Comparison of ENCODE assay signal across 9 cellular contexts in genomic region chr2:190119257-190119656, GRCh38. TPM values are rescaled to one million over a fixed set of nuclear protein-coding genes. Genes with fewer than 3 reads are reported as not detected.
DNase-seq lines count a peak whose midpoint lies in the region; ATAC-seq, FAIRE-seq and TF ChIP-seq lines count a peak whose summit lies in the region.
"Had no signal": no experiment of that assay in that cellular context is flagged by ENCODE, and none has a peak within 500 bp of the region (broad histone marks: within the 10 kb centered on the region; RNA-seq: fewer than 3 reads in every experiment).

No MANE protein-coding gene starts in this region.

- H4K5ac ChIP-seq in H1 (ENCODE audit: insufficient read length, low read depth, low read length): no peak overlapping the region
- no peak overlapping the region for H4K5ac ChIP-seq in mesendoderm (ENCODE audit: low read length)

- peak overlapping the region; percentile 53 for H3K9ac ChIP-seq in OCI-LY3 (ENCODE audit: low read length)
- peak overlapping the region in 1 of 4 experiments; percentile 56; a peak in 1 of 7 replicates for H3K9ac ChIP-seq in H1 (replicated peaks in 1 of 4; ENCODE audit: extremely low read depth in 1 of 4, low read depth in 3 of 4, low read length in 3 of 4)
- H3K9ac ChIP-seq in mesendoderm (ENCODE audit: low read length): no peak overlapping the region

- H2BK5ac ChIP-seq in H1 (ENCODE audit: low read depth, low read length): peak overlapping the region; percentile 54; the same call in 1 of the 2 replicates
- no peak overlapping the region for H2BK5ac ChIP-seq in mesendoderm (ENCODE audit: low read length)

- CTCF ChIA-PET in H1 (lab: Charles Lee; ENCODE audit: partially characterized antibody): interaction anchor here (0.9 to 1.4 kb wide), 6 partner anchors 9 to 320 kb away, joined by 3 to 6 read pairs (median 4); partner anchors contain the start of gene HIBCH

- H3K36me3 ChIP-seq in OCI-LY3 (replicated peaks; ENCODE audit: low read depth, low read length) (no peaks in the 10 kb centered on the region), H1 (ENCODE audit: control insufficient read depth in 2 of 4, insufficient read depth in 4 of 4, low read length in 3 of 4) (no peaks in the 10 kb centered on the region), mesendoderm (ENCODE audit: control insufficient read depth, insufficient read depth, low read length) (no peaks in the 10 kb centered on the region)

- H3K9me3 ChIP-seq in OCI-LY3 (ENCODE audit: insufficient read depth, low read length): no peaks in the 10 kb centered on the region
- H3K9me3 ChIP-seq in H1 (ENCODE audit: insufficient read depth in 2 of 2, low read depth in 1 of 2, low read length in 1 of 2): no peaks in the 10 kb centered on the region

- H3K79me1 ChIP-seq in H1 (ENCODE audit: low read depth, low read length) (no peaks in the 10 kb centered on the region), mesendoderm (ENCODE audit: low read length) (no peaks in the 10 kb centered on the region)

- no peaks in the 10 kb centered on the region for H3K79me2 ChIP-seq in OCI-LY3 (ENCODE audit: low read length)
- no peaks in the 10 kb centered on the region for H3K79me2 ChIP-seq in H1 (ENCODE audit: control insufficient read depth in 1 of 2, insufficient read depth in 2 of 2, low read length in 2 of 2)
- H3K79me2 ChIP-seq in mesendoderm (ENCODE audit: control insufficient read depth, insufficient read depth, low read length): no peaks in the 10 kb centered on the region

- H2BK15ac ChIP-seq in H1 (ENCODE audit: low read length): no peak overlapping the region
- H2BK15ac ChIP-seq in mesendoderm (replicated peaks; ENCODE audit: low read depth): no peak overlapping the region

- FAIRE-seq in H1 (lab: Jason Lieb, UNC): peak; percentile 32
- FAIRE-seq: bronchial epithelial cell had no signal

- H3K23ac ChIP-seq in H1 (ENCODE audit: insufficient read length) (no peak overlapping the region), mesendoderm (ENCODE audit: low read length) (no peak overlapping the region)

- H2AFZ ChIP-seq in OCI-LY3 (ENCODE audit: low read depth, low read length): peak overlapping the region; percentile 97
- peak overlapping the region; percentile 72; the same call in 1 of the 2 replicates for H2AFZ ChIP-seq in H1 (ENCODE audit: low read length)

- ATAC-seq in GM18870 (IDR thresholded peaks at IDR 0.05; ENCODE audit: unreplicated experiment): no peak

- H3K4me2 ChIP-seq in OCI-LY3 (ENCODE audit: low read length) (peak overlapping the region; percentile 97), H1 (ENCODE audit: insufficient read depth in 1 of 2, low read depth in 2 of 2, low read length in 2 of 2) (peak overlapping the region; percentile 74 to 78), mesendoderm (ENCODE audit: low read length) (peak overlapping the region; percentile 21)

- no peak overlapping the region for H2BK12ac ChIP-seq in H1 (ENCODE audit: low read depth, low read length)

- H3K23me2 ChIP-seq in H1 (ENCODE audit: low read depth, low read length): 0 out of 2 replicates have a peak, but pooled peaks cover 2% of the 10 kb centered on the region

- no peak overlapping the region for H3K14ac ChIP-seq in H1 (ENCODE audit: insufficient read length)

- H2BK20ac ChIP-seq in H1 (ENCODE audit: low read length): no peak overlapping the region

- H2AK5ac ChIP-seq in H1 (ENCODE audit: low read depth, low read length) (no peak overlapping the region), mesendoderm (ENCODE audit: low read length) (no peak overlapping the region)

- no peak for TF ChIP-seq CTCF in AG10803 (conservative IDR thresholded peaks at IDR 0.05; ENCODE audit: low read length)
- no peak for TF ChIP-seq CTCF in OCI-LY3 (IDR thresholded peaks at IDR 0.05; ENCODE audit: low read depth, low read length)
- TF ChIP-seq CTCF in H1 (IDR thresholded peaks at IDR 0.05; ENCODE audit: control extremely low read depth in 1 of 3, insufficient read depth in 1 of 3, low read depth in 1 of 3, low read length in 3 of 3): no peak

- DNase-seq in AG10803 (ENCODE audit: low read depth) (no peak), H1 (ENCODE audit: low read depth in 1 of 2, low spot score in 2 of 2) (peak; percentile 29 to 72), mesendoderm (peak; percentile 54), NCI-H226 (no peak), NCI-H146 (lab: John Stamatoyannopoulos, UW) (no peak), NCI-H2081 treated with DMSO at 0.1 percent for 48 hours (lab: John Stamatoyannopoulos, UW) (no peak)

- H3K56ac ChIP-seq in H1 (replicated peaks; ENCODE audit: insufficient read length, low read depth, low read length) (no peak overlapping the region), mesendoderm (ENCODE audit: low read length) (peak overlapping the region; percentile 49)

- no peak for TF ChIP-seq EP300 in H1 (IDR thresholded peaks at IDR 0.05; ENCODE audit: borderline replicate concordance in 1 of 2, low read depth in 2 of 2, low read length in 2 of 2)

- H3K27ac ChIP-seq in OCI-LY3 (ENCODE audit: low read length) (peak overlapping the region; percentile 2; the same call in 1 of the 2 replicates), H1 (ENCODE audit: low read depth, low read length) (no peak overlapping the region), mesendoderm (ENCODE audit: low read depth, low read length) (no peak overlapping the region)

- H3K18ac ChIP-seq in H1 (ENCODE audit: extremely low read depth, low read length) (peak overlapping the region; percentile 71), mesendoderm (ENCODE audit: low read length) (no peak overlapping the region)

- POLR2A ChIA-PET in H1 (lab: Charles Lee; ENCODE audit: partially characterized antibody): no interaction called here

- 17% methylated on average over 14 of the region's 14 CpGs; no CpG with 5 or more reads in 1 of the 2 experiments for WGBS in H1 (ENCODE audit: extremely low coverage in 1 of 2, insufficient coverage in 1 of 2, insufficient read length in 1 of 2, insufficient replicate concordance in 2 of 2, low coverage in 1 of 2, low lambda C conversion rate in 2 of 2, missing lambda C conversion rate in 1 of 2), 2 experiments
- WGBS in mesendoderm (ENCODE audit: extremely low coverage, insufficient coverage, low lambda C conversion rate): no CpG with 5 or more reads among the region's 14 CpGs

- H2BK120ac ChIP-seq in H1 (replicated peaks; ENCODE audit: low read depth, low read length): no peak overlapping the region
- no peak overlapping the region for H2BK120ac ChIP-seq in mesendoderm (ENCODE audit: low read depth, low read length)

- H4K91ac ChIP-seq in H1 (replicated peaks; ENCODE audit: insufficient read length, low read length): no peak overlapping the region

- H3K27me3 ChIP-seq in OCI-LY3 (ENCODE audit: low read depth, low read length): no peaks in the 10 kb centered on the region
- no peaks in the 10 kb centered on the region for H3K27me3 ChIP-seq in H1 (replicated peaks in 1 of 4; ENCODE audit: control insufficient read depth in 3 of 4, extremely low read depth in 1 of 4, insufficient read depth in 3 of 4, low read length in 3 of 4)
- no peaks in the 10 kb centered on the region for H3K27me3 ChIP-seq in mesendoderm (ENCODE audit: insufficient read depth, low read length, poor library complexity)

- H3K4me3 ChIP-seq in AG10803 (ENCODE audit: low read length) (peak overlapping the region; percentile 27), OCI-LY3 (ENCODE audit: low read length) (peak overlapping the region; percentile 73), H1 (ENCODE audit: extremely low read depth in 1 of 4, insufficient read depth in 2 of 4, low read depth in 3 of 4, low read length in 4 of 4) (peak overlapping the region; percentile 42 to 58 (median 47); a peak in 6 of 8 replicates), mesendoderm (ENCODE audit: low read length) (no peak overlapping the region)

- H3K4me1 ChIP-seq in OCI-LY3 (ENCODE audit: low read length) (peaks cover 37% of the 10 kb centered on the region), H1 (replicated peaks in 1 of 4; ENCODE audit: control insufficient read depth in 3 of 4, insufficient read depth in 4 of 4, low read length in 3 of 4) (peaks cover 2 to 9% (median 4%) of the 10 kb centered on the region in 4 experiments; a peak in 5 of 7 replicates), mesendoderm (ENCODE audit: control insufficient read depth, low read depth, low read length) (no peaks in the 10 kb centered on the region)

- no peak for TF ChIP-seq RAD21 in H1 (IDR thresholded peaks at IDR 0.05 in 1 of 2, conservative IDR thresholded peaks at IDR 0.05 in 1 of 2; ENCODE audit: low read depth in 2 of 2, low read length in 2 of 2)

- H3K4ac ChIP-seq in H1 (replicated peaks; ENCODE audit: insufficient read length, low read depth, low read length) (no peak overlapping the region), mesendoderm (ENCODE audit: low read depth, low read length) (no peak overlapping the region)

- TF ChIP-seq POLR2A in H1 (IDR thresholded peaks at IDR 0.05; ENCODE audit: control extremely low read depth in 1 of 2, low read depth in 2 of 2, low read length in 2 of 2): no peak

- no peaks in the 10 kb centered on the region for H4K20me1 ChIP-seq in OCI-LY3 (ENCODE audit: insufficient read depth, low read length)
- no peaks in the 10 kb centered on the region for H4K20me1 ChIP-seq in H1 (replicated peaks in 1 of 2; ENCODE audit: control insufficient read depth in 1 of 2, insufficient read depth in 2 of 2, low read length in 2 of 2)

- H4K8ac ChIP-seq in H1 (ENCODE audit: extremely low read depth, insufficient read depth, low read length) (no peak overlapping the region), mesendoderm (ENCODE audit: low read depth, low read length) (no peak overlapping the region)

TF ChIP-seq in H1, 55 proteins besides CTCF, POLR2A, EP300 and RAD21 (continues in another document):
- 0 out of 2 replicates have a peak, but pooled peaks have one; percentile 26 for TF ChIP-seq TAF1 (IDR thresholded peaks at IDR 0.05; ENCODE audit: low read depth, low read length)
- peak; percentile 19; the same call in 1 of the 2 replicates for TF ChIP-seq E2F6 (IDR thresholded peaks at IDR 0.05)
- TF ChIP-seq EGR1 (IDR thresholded peaks at IDR 0.05; ENCODE audit: borderline replicate concordance, low read depth, low read length): no peak

RNA-seq across cellular contexts. Expression of gene MSTN, which starts 56.7 kb away (rescaled TPM):
- not detected in 2 replicates for total RNA-seq in H1 (2021; fragmentation: NEBNext Ultra II Directional; extraction: Animal tissue kit (Norgen Biotek cat#: 25700))
- not detected in 2 replicates for polyA plus RNA-seq in H1 (2011; rRNA removed)
- not detected for polyA plus RNA-seq in H1 (2011; cell fraction: cytosol; rRNA removed)
- polyA plus RNA-seq in H1 (2011; cell fraction: nucleus; rRNA removed): not detected
- not detected in 4 replicates for polyA plus RNA-seq in H1 (2012, experiment 1 of 2)
- polyA plus RNA-seq in H1 (2012, experiment 2 of 2): not detected
- not detected for polyA plus RNA-seq in H1 (2013, experiment 1 of 2)
- not detected for polyA plus RNA-seq in H1 (2013, experiment 2 of 2)
- not detected in 2 replicates for polyA minus RNA-seq in H1 (2011; rRNA and poly(A)+ RNA removed)
- polyA minus RNA-seq in H1 (2011; cell fraction: cytosol; rRNA and poly(A)+ RNA removed): not detected
- polyA minus RNA-seq in H1 (2011; cell fraction: nucleus; rRNA and poly(A)+ RNA removed): not detected
- polyA plus RNA-seq in mesendoderm (2013, experiment 1 of 2): not detected
- polyA plus RNA-seq in mesendoderm (2013, experiment 2 of 2): not detected
- total RNA-seq: bronchial epithelial cell had no signal

Comparison
In these comparisons a context has a peak if more than half of its experiments do, and no peak if none do; other contexts are left out.
1. DNase-seq: peak in H1 (2 of 2) and mesendoderm (single experiment); none in AG10803 (single experiment), NCI-H226 (single experiment), NCI-H146 (single experiment) and NCI-H2081 treated with DMSO at 0.1 percent for 48 hours (single experiment).
2. H3K4me2 ChIP-seq: peak in every context shown above with its lines; median percentile 97 in OCI-LY3; 76 in H1; 21 in mesendoderm.